In genomic region chr9:105698348-105698747, GRCh38 we compare ENCODE assay signal across 22 cellular contexts. TPM values are rescaled to one million over a fixed set of nuclear protein-coding genes. Genes with fewer than 3 reads are reported as not detected.
"Had no signal": no experiment of that assay in that cellular context is flagged by ENCODE, and none has a peak within 500 bp of the region (broad histone marks: within the 10 kb centered on the region; RNA-seq: fewer than 3 reads in every experiment).

No MANE protein-coding gene starts in this region.

- H3K9me3 ChIP-seq: colonic mucosa, esophagus squamous epithelium, left ventricle myocardium inferior, lower lobe of right lung, testis, transverse colon had no signal

- H3K27me3 ChIP-seq: colonic mucosa, testis had no signal

- FAIRE-seq: keratinocyte had no signal

- H3K36me3 ChIP-seq: colonic mucosa, esophagus squamous epithelium, left ventricle myocardium inferior, lower lobe of right lung, transverse colon had no signal

- H3K27ac Mint-ChIP-seq: immature natural killer cell; memory B cell; mesothelial cell of epicardium; natural killer cell; stimulated activated effector memory CD8-positive, alpha-beta T cell treated with anti-CD3 and anti-CD28 coated beads, Interleukin-12 subunit alpha, Interleukin-12 subunit beta, amount 100 ng/mL, for 72 hours; stimulated activated naive CD8-positive, alpha-beta T cell treated with anti-CD3 and anti-CD28 coated beads, Interleukin-15, Interleukin-2, amounts not matched to agents 100 ng/mL and 50 ng/mL, for 24 hours had no signal

- H3K36me3 Mint-ChIP-seq: immature natural killer cell; mesothelial cell of epicardium; natural killer cell; stimulated activated effector memory CD8-positive, alpha-beta T cell treated with anti-CD3 and anti-CD28 coated beads, Interleukin-12 subunit alpha, Interleukin-12 subunit beta, amount 100 ng/mL, for 72 hours had no signal

- H3K4me3 ChIP-seq: colonic mucosa, esophagus squamous epithelium, lower lobe of right lung, testis, transverse colon had no signal

- H3K9me3 Mint-ChIP-seq: immature natural killer cell; memory B cell; mesothelial cell of epicardium; natural killer cell; neural crest cell; stimulated activated effector memory CD8-positive, alpha-beta T cell treated with anti-CD3 and anti-CD28 coated beads, Interleukin-12 subunit alpha, Interleukin-12 subunit beta, amount 100 ng/mL, for 72 hours; stimulated activated naive CD8-positive, alpha-beta T cell treated with anti-CD3 and anti-CD28 coated beads, Interleukin-15, Interleukin-2, amounts not matched to agents 100 ng/mL and 50 ng/mL, for 24 hours had no signal

- H3K4me1 ChIP-seq: colonic mucosa had no signal

- H3K4me3 Mint-ChIP-seq: immature natural killer cell; memory B cell; mesothelial cell of epicardium; natural killer cell; stimulated activated effector memory CD8-positive, alpha-beta T cell treated with anti-CD3 and anti-CD28 coated beads, Interleukin-12 subunit alpha, Interleukin-12 subunit beta, amount 100 ng/mL, for 72 hours; stimulated activated naive CD8-positive, alpha-beta T cell treated with anti-CD3 and anti-CD28 coated beads, Interleukin-15, Interleukin-2, amounts not matched to agents 100 ng/mL and 50 ng/mL, for 24 hours had no signal

- H3K27ac ChIP-seq: colonic mucosa, esophagus squamous epithelium, lower lobe of right lung, transverse colon had no signal

- DNase-seq: colonic mucosa; dermis blood vessel endothelial cell; esophagus squamous epithelium; foreskin fibroblast; immature natural killer cell; left ventricle myocardium inferior; lower lobe of right lung; natural killer cell; right cardiac atrium; stimulated activated CD4-positive, alpha-beta T cell treated with anti-CD3 and anti-CD28 coated beads, Interleukin-4, amount 100 ng/mL, for 1 hour; stimulated activated CD8-positive, alpha-beta memory T cell treated with anti-CD3 and anti-CD28 coated beads, Interleukin-4, amount 100 ng/mL, for 48 hours; testis; transverse colon had no signal

RNA-seq across cellular contexts. Expression of gene TAL2, which starts 36.1 kb away (rescaled TPM):
- total RNA-seq: colonic mucosa, dermis blood vessel endothelial cell, epithelial cell of proximal tubule, esophagus squamous epithelium, left ventricle myocardium inferior, lower lobe of right lung, natural killer cell, osteocyte, posterior vena cava, right cardiac atrium, testis, transverse colon had no signal
